25 cellular contexts compared by ENCODE assay signal in genomic region chr14:41146391-41146790, GRCh38.
"Had no signal": no experiment of that assay in that cellular context is flagged by ENCODE, and none has a peak within 500 bp of the region (broad histone marks: within the 10 kb centered on the region; RNA-seq: fewer than 3 reads in every experiment).

No MANE protein-coding gene starts in this region.

- H3K27me3 Mint-ChIP-seq: naive thymus-derived CD8-positive, alpha-beta T cell; stimulated activated naive B cell treated with anti-CD40 and anti-IgM and Interleukin-4, amounts not matched to agents 10 μg/mL and 1 μg/mL and 100 μg/mL, for 72 hours; stimulated activated naive CD8-positive, alpha-beta T cell treated with anti-CD3 and anti-CD28 coated beads, Interleukin-15, amount 100 ng/mL, for 72 hours had no signal

- H3K27ac ChIP-seq: coronary artery, heart left ventricle, spleen, thoracic aorta, transverse colon had no signal

- H3K36me3 Mint-ChIP-seq: immature natural killer cell; naive thymus-derived CD8-positive, alpha-beta T cell; stimulated activated naive B cell treated with anti-CD40 and anti-IgM and Interleukin-4, amounts not matched to agents 10 μg/mL and 1 μg/mL and 100 μg/mL, for 72 hours had no signal

- H3K27ac Mint-ChIP-seq: endodermal cell; immature natural killer cell; naive thymus-derived CD8-positive, alpha-beta T cell; stimulated activated naive B cell treated with anti-CD40 and anti-IgM and Interleukin-4, amounts not matched to agents 10 μg/mL and 1 μg/mL and 100 μg/mL, for 72 hours; stimulated activated naive CD8-positive, alpha-beta T cell treated with anti-CD3 and anti-CD28 coated beads, Interleukin-15, amount 100 ng/mL, for 72 hours had no signal

- H3K9me3 Mint-ChIP-seq: endodermal cell; stimulated activated naive B cell treated with anti-CD40 and anti-IgM and Interleukin-4, amounts not matched to agents 10 μg/mL and 1 μg/mL and 100 μg/mL, for 72 hours; stimulated activated naive CD8-positive, alpha-beta T cell treated with anti-CD3 and anti-CD28 coated beads, Interleukin-15, amount 100 ng/mL, for 72 hours had no signal

- H3K36me3 ChIP-seq: heart left ventricle, spleen, thoracic aorta, transverse colon had no signal

- H3K4me1 ChIP-seq: heart left ventricle, spleen, transverse colon had no signal

- H3K27me3 ChIP-seq: heart left ventricle, spleen, transverse colon had no signal

- H3K4me1 Mint-ChIP-seq: endodermal cell; immature natural killer cell; naive thymus-derived CD8-positive, alpha-beta T cell; stimulated activated naive B cell treated with anti-CD40 and anti-IgM and Interleukin-4, amounts not matched to agents 10 μg/mL and 1 μg/mL and 100 μg/mL, for 72 hours; stimulated activated naive CD8-positive, alpha-beta T cell treated with anti-CD3 and anti-CD28 coated beads, Interleukin-15, amount 100 ng/mL, for 72 hours had no signal

- H3K4me3 ChIP-seq: coronary artery, heart left ventricle, lung, mucosa of descending colon, spleen, thoracic aorta, transverse colon had no signal

- H3K4me3 Mint-ChIP-seq: endodermal cell; immature natural killer cell; naive thymus-derived CD8-positive, alpha-beta T cell; stimulated activated naive B cell treated with anti-CD40 and anti-IgM and Interleukin-4, amounts not matched to agents 10 μg/mL and 1 μg/mL and 100 μg/mL, for 72 hours; stimulated activated naive CD8-positive, alpha-beta T cell treated with anti-CD3 and anti-CD28 coated beads, Interleukin-15, amount 100 ng/mL, for 72 hours had no signal

- DNase-seq: effector CD4-positive, alpha-beta T cell; endodermal cell; erythroblast; foreskin melanocyte; heart left ventricle; hippocampal formation; immature natural killer cell; kidney; left colon; left ventricle myocardium superior; mucosa of descending colon; naive thymus-derived CD8-positive, alpha-beta T cell; posterior cingulate gyrus; spleen; stimulated activated CD4-positive, alpha-beta T cell treated with anti-CD3 and anti-CD28 coated beads, Interleukin-15, amount 100 ng/mL, for 24 hours; stimulated activated CD4-positive, alpha-beta T cell treated with anti-CD3 and anti-CD28 coated beads, Interleukin-1b, Interleukin-23, amount 100 ng/mL, for 48 hours; stimulated activated CD4-positive, alpha-beta T cell treated with anti-CD3 and anti-CD28 coated beads, Interleukin-4, amount 100 ng/mL, for 24 hours; stimulated activated naive B cell treated with anti-CD40 and anti-IgM and Interleukin-4, amounts not matched to agents 10 μg/mL and 1 μg/mL and 100 μg/mL, for 72 hours; stimulated activated naive CD8-positive, alpha-beta T cell treated with anti-CD3 and anti-CD28 coated beads, Interleukin-15, amount 100 ng/mL, for 72 hours; transverse colon had no signal

- FAIRE-seq: endothelial cell of umbilical vein, kidney had no signal

- ATAC-seq: heart left ventricle; left colon; left ventricle myocardium superior; mucosa of descending colon; naive thymus-derived CD8-positive, alpha-beta T cell; sciatic nerve; stimulated activated naive B cell treated with anti-CD40 and anti-IgM and Interleukin-4, amounts not matched to agents 10 μg/mL and 1 μg/mL and 100 μg/mL, for 72 hours; stimulated activated naive CD8-positive, alpha-beta T cell treated with anti-CD3 and anti-CD28 coated beads, Interleukin-15, amount 100 ng/mL, for 72 hours had no signal
